ENCODE assay signal across 25 cellular contexts in the genomic region with DNA sequence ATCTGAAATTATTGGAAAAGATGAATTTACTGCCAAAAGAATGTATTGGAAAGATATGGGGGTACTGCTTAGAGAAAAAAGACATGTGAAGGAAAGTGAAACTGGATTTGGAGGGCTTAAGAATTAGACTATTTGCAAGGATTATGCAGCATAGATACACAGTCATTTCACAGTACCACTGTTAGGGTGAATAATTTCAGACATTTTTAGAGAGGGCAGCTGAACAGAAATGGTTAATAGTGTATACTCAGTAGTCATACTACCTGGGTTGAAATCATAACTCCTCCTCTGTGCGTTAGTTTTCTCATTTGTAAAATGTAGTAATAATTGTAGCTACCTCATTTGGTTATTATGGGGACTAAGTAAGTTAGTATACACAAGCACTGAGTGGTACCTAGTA. TPM values are rescaled to one million over a fixed set of nuclear protein-coding genes. Genes with fewer than 3 reads are reported as not detected.
DNase-seq lines count a peak whose midpoint lies in the region; ATAC-seq, FAIRE-seq and TF ChIP-seq lines count a peak whose summit lies in the region.
"Had no signal": no experiment of that assay in that cellular context is flagged by ENCODE, and none has a peak within 500 bp of the region (broad histone marks: within the 10 kb centered on the region; RNA-seq: fewer than 3 reads in every experiment).

No MANE protein-coding gene starts in this region.

- peak; percentile 59 for FAIRE-seq in GM12891 (lab: Jason Lieb, UNC)
- FAIRE-seq: TTC549 had no signal

- DNase-seq in GM12891 (ENCODE audit: insufficient read length, low spot score): no peak
- DNase-seq in iPS-NIHi11 (ENCODE audit: low spot score): no peak
- DNase-seq in NCI-H748 (lab: John Stamatoyannopoulos, UW; ENCODE audit: unreplicated experiment): no peak
- no peak for DNase-seq in NCI-H345 treated with DMSO at 0.1 percent for 48 hours (lab: John Stamatoyannopoulos, UW; ENCODE audit: unreplicated experiment)
- DNase-seq in occipital lobe (lab: John Stamatoyannopoulos, UW): no peak
- DNase-seq: activated CD4-positive, alpha-beta T cell treated with anti-CD3 and anti-CD28 coated beads for 48 hours; activated CD8-positive, alpha-beta memory T cell treated with anti-CD3 and anti-CD28 coated beads, Interleukin-2, amount 50 U/mL, for 4 hours; activated effector memory CD4-positive, alpha-beta T cell treated with anti-CD3 and anti-CD28 coated beads, Interleukin-2, amount 50 U/mL, for 16 hours; Calu3; colonic mucosa; left colon; mesendoderm; MG63; naive thymus-derived CD8-positive, alpha-beta T cell; NCI-H146; NCI-H2171 treated with DMSO at 0.1 percent for 48 hours; NCI-H748 treated with DMSO at 0.1 percent for 48 hours; ovary; Right ventricle myocardium superior; substantia nigra had no signal

- no peak for TF ChIP-seq POLR2A in GM12891 (IDR thresholded peaks at IDR 0.05; ENCODE audit: low read depth, low read length)

- ATAC-seq in GM18873 (IDR thresholded peaks at IDR 0.05; ENCODE audit: low FRiP score, unreplicated experiment) (peak; percentile 62), HG02678 (IDR thresholded peaks at IDR 0.05; ENCODE audit: unreplicated experiment) (peak; percentile 50), HG03558 (IDR thresholded peaks at IDR 0.05; ENCODE audit: extremely low read depth, unreplicated experiment) (peak; percentile 55)
- ATAC-seq: GM23338; left colon; naive thymus-derived CD8-positive, alpha-beta T cell had no signal

TF ChIP-seq in GM12891, 5 proteins besides CTCF, POLR2A, EP300 and RAD21:
- TF ChIP-seq POU2F2 (IDR thresholded peaks at IDR 0.05; ENCODE audit: low read depth, low read length) (no peak), TAF1 (IDR thresholded peaks at IDR 0.05; ENCODE audit: low read depth, low read length) (no peak), POLR2AphosphoS5 (IDR thresholded peaks at IDR 0.05; ENCODE audit: low read depth, low read length) (no peak), SPI1 (IDR thresholded peaks at IDR 0.05; ENCODE audit: low read depth, low read length) (no peak), PAX5 (IDR thresholded peaks at IDR 0.05; ENCODE audit: insufficient read depth, low read length, severe bottlenecking) (no peak)

RNA-seq across cellular contexts. Expression of a gene that starts 33.0 kb away (rescaled TPM):
- 14.6 TPM for polyA plus RNA-seq in GM12891 (2012; ENCODE audit: low read depth, missing spikeins)
- 13.4 TPM for total RNA-seq in occipital lobe
